14 cellular contexts compared by ENCODE assay signal in genomic region chr1:166905930-166906329, GRCh38. TPM values are rescaled to one million over a fixed set of nuclear protein-coding genes. Genes with fewer than 3 reads are reported as not detected.
A peak's percentile ranks its signal among the peaks of the same experiment; 100 is the strongest.
DNase-seq lines count a peak whose midpoint lies in the region; ATAC-seq, FAIRE-seq and TF ChIP-seq lines count a peak whose summit lies in the region.
"Had no signal": no experiment of that assay in that cellular context is flagged by ENCODE, and none has a peak within 500 bp of the region (broad histone marks: within the 10 kb centered on the region; RNA-seq: fewer than 3 reads in every experiment).

No MANE protein-coding gene starts in this region.

- TF ChIP-seq POLR2A in K562 (conservative IDR thresholded peaks at IDR 0.05): no peak
- no peak for TF ChIP-seq POLR2A in tibial nerve (IDR thresholded peaks at IDR 0.05)

- peak; percentile 80 for DNase-seq in AG09309 (ENCODE audit: low read depth)
- DNase-seq in LHCN-M2 (ENCODE audit: low read depth): peak; percentile 76
- DNase-seq in K562 (ENCODE audit: extremely low read depth in 1 of 4, low spot score in 3 of 4): no peak
- no peak for DNase-seq in natural killer cell
- no peak for DNase-seq in tibial nerve (ENCODE audit: low spot score in 2 of 2)
- DNase-seq in COLO829 (ENCODE audit: low spot score): no peak
- DNase-seq in Kasumi-1 (lab: John Stamatoyannopoulos, UW): no peak
- DNase-seq: CD4-positive, CD25-positive, alpha-beta regulatory T cell; left cardiac atrium; NCI-H2107; posterior cingulate gyrus had no signal

- H3K9me1 ChIP-seq in K562 (ENCODE audit: control insufficient read depth, insufficient read depth, low read length): no peaks in the 10 kb centered on the region

- H3K27me3 Mint-ChIP-seq in natural killer cell (ENCODE audit: low read depth in 2 of 2): peaks cover 0 to 13% of the 10 kb centered on the region in 2 donors

- WGBS in K562 (ENCODE audit: insufficient coverage, low coverage, missing lambda C conversion rate): 15% methylated on average over 3 of the region's 3 CpGs
- 82 to 87% methylated on average over 3 of the region's 3 CpGs for WGBS in tibial nerve, 2 donors

- TF ChIP-seq CTCF in AG09309 (IDR thresholded peaks at IDR 0.05; ENCODE audit: control insufficient read depth, insufficient read depth, low read depth, low read length, missing control alignments): no peak
- TF ChIP-seq CTCF in K562 (IDR thresholded peaks at IDR 0.05 in 2 of 3, conservative IDR thresholded peaks at IDR 0.05 in 1 of 3; ENCODE audit: insufficient read depth in 2 of 3, low read depth in 1 of 3, low read length in 3 of 3): no peak
- no peak for TF ChIP-seq CTCF in natural killer cell (IDR thresholded peaks at IDR 0.05)
- TF ChIP-seq CTCF in tibial nerve (IDR thresholded peaks at IDR 0.05): no peak

- H3K27ac Mint-ChIP-seq in natural killer cell: no peak overlapping the region
- H3K27ac Mint-ChIP-seq: WTC11 had no signal

- no peak overlapping the region for H3K9ac ChIP-seq in K562 (ENCODE audit: insufficient read depth in 1 of 2, low read depth in 2 of 2, low read length in 2 of 2)

- H3K36me3 ChIP-seq in K562 (ENCODE audit: control insufficient read depth, insufficient read depth, low read length) (no peaks in the 10 kb centered on the region), tibial nerve (no peaks in the 10 kb centered on the region)

- TF ChIP-seq EP300 in K562 (IDR thresholded peaks at IDR 0.05; ENCODE audit: low read length) (no peak), tibial nerve (IDR thresholded peaks at IDR 0.05) (no peak)

- intact Hi-C loops in K562 (cut with micrococcal nuclease): no loop called here
- intact Hi-C loops in natural killer cell (cut with micrococcal nuclease): loop anchor here (10.0 kb wide), 1 partner anchor 649 kb away; the partner anchor contains the start of gene CREG1

- FAIRE-seq in K562 (lab: Jason Lieb, UNC): no peak

- no peaks in the 10 kb centered on the region; the same call in 1 of the 2 replicates for H3K9me3 ChIP-seq in K562 (replicated peaks; ENCODE audit: control insufficient read depth, insufficient read depth, low read depth, low read length)
- H3K9me3 ChIP-seq in tibial nerve: no peaks in the 10 kb centered on the region

- in situ Hi-C loops in K562 (cut with MboI): no loop called here

- H3K4me1 Mint-ChIP-seq in natural killer cell: peaks cover 15 to 18% of the 10 kb centered on the region in 2 donors

- H3K27me3 ChIP-seq in K562 (ENCODE audit: control insufficient read depth in 2 of 2, insufficient read depth in 2 of 2, low read length in 2 of 2): no peaks in the 10 kb centered on the region
- H3K27me3 ChIP-seq in tibial nerve: no peaks in the 10 kb centered on the region

- H3K4me3 Mint-ChIP-seq in natural killer cell: peak overlapping the region; percentile 4
- H3K4me3 Mint-ChIP-seq: CD4-positive, CD25-positive, alpha-beta regulatory T cell; WTC11 had no signal

- no peak overlapping the region for H3K27ac ChIP-seq in K562 (ENCODE audit: extremely low read depth, low read depth, low read length)
- H3K27ac ChIP-seq in tibial nerve: no peak overlapping the region
- H3K27ac ChIP-seq: RWPE1 had no signal

- no peak overlapping the region for H3K4me2 ChIP-seq in K562 (ENCODE audit: insufficient read depth, low read length)

- no peaks in the 10 kb centered on the region for H4K20me1 ChIP-seq in K562 (replicated peaks; ENCODE audit: control insufficient read depth, insufficient read depth, low read length)

- H3K9me3 Mint-ChIP-seq in natural killer cell: no peaks in the 10 kb centered on the region

- no peak overlapping the region for H3K4me3 ChIP-seq in AG09309 (ENCODE audit: control insufficient read depth, low read depth, low read length)
- H3K4me3 ChIP-seq in K562: no peak overlapping the region
- no peak overlapping the region for H3K4me3 ChIP-seq in tibial nerve

- POLR2A ChIA-PET in K562 (lab: Yijun Ruan, JAX): interaction anchor here (0.8 to 0.9 kb wide), 2 partner anchors 67 to 90 kb away, joined by 3 to 4 read pairs; partner anchors contain the start of gene POGK

- ATAC-seq in K562: no peak
- no peak for ATAC-seq in natural killer cell
- no peak for ATAC-seq in HG02610 (IDR thresholded peaks at IDR 0.05; ENCODE audit: unreplicated experiment)
- ATAC-seq: WTC11 had no signal

- no peak overlapping the region for H2AFZ ChIP-seq in K562 (ENCODE audit: low read depth, low read length)

- H3K79me2 ChIP-seq in K562 (ENCODE audit: control insufficient read depth, insufficient read depth, low read length): no peaks in the 10 kb centered on the region

- CTCF ChIA-PET in K562 (lab: Yijun Ruan, JAX; ENCODE audit: low intra/inter-chr PET ratio): no interaction called here

- H3K36me3 Mint-ChIP-seq in natural killer cell: no peaks in the 10 kb centered on the region
- H3K36me3 Mint-ChIP-seq: CD4-positive, CD25-positive, alpha-beta regulatory T cell had no signal

- no peak for TF ChIP-seq RAD21 in K562 (CRISPR knock-in tag; conservative IDR thresholded peaks at IDR 0.05 in 1 of 2, IDR thresholded peaks at IDR 0.05 in 1 of 2)

- H3K4me1 ChIP-seq in K562 (replicated peaks in 1 of 2; ENCODE audit: control insufficient read depth in 2 of 2, insufficient read depth in 2 of 2, low read length in 2 of 2) (peaks cover 0 to 13% of the 10 kb centered on the region in 2 experiments; a peak in 2 of 5 replicates), tibial nerve (peaks cover 0 to 5% (median 0%) of the 10 kb centered on the region in 4 donors)

- BruUV-seq in K562 (replicated peaks; lab: Mats Ljungman, UMichigan): no TSS peak

TF ChIP-seq in K562, 482 proteins besides CTCF, POLR2A, EP300 and RAD21:
- no peak for TF ChIP-seq NR2C2 (CRISPR knock-in tag; IDR thresholded peaks at IDR 0.05)
- TF ChIP-seq NR2C2 (tag; IDR thresholded peaks at IDR 0.05): peak; percentile 33; the same call in 1 of the 2 replicates
- TF ChIP-seq GTF3C2 (IDR thresholded peaks at IDR 0.05; ENCODE audit: borderline replicate concordance, extremely low read depth, insufficient read length): no peak

RNA-seq across cellular contexts. Expression of gene TADA1, which starts 29.9 kb away (rescaled TPM):
- total RNA-seq in LHCN-M2 (2014; rRNA removed) (9.8 and 10.1 TPM in 2 replicates), K562 (2014; rRNA removed) (15.9 and 18.8 TPM in 2 replicates), K562 (2014; rRNA removed; fragmentation: Illumina TruSeq; extraction: Trizol) (28.7 and 32.5 TPM in 2 replicates), K562 (2015; rRNA removed; fragmentation: Illumina TruSeq; extraction: Trizol) (27.3 and 27.7 TPM in 2 replicates), K562 (2021) (20.5 and 21.2 TPM in 2 replicates), natural killer cell (10 to 100 TPM; 11.7 to 13.7 (median 12.5) TPM), tibial nerve (10 to 100 TPM; 10.4 to 16.6 (median 13.1) TPM)
- 2.6 TPM for polyA plus RNA-seq in LHCN-M2 (2012)
- 14.9 and 32.5 TPM in 2 replicates for total RNA-seq in K562 (2011; cell fraction: chromatin; rRNA removed; ENCODE audit: low replicate concordance)
- total RNA-seq in K562 (2011; cell fraction: nucleolus; rRNA removed): 8.2 and 11.6 TPM in 2 replicates
- total RNA-seq in K562 (2011; cell fraction: nucleoplasm; rRNA removed): 17.5 and 30.8 TPM in 2 replicates
- polyA plus RNA-seq in K562 (2011; rRNA removed) (42.9 and 43.1 TPM in 2 replicates), K562 (2014; fragmentation: Illumina TruSeq; extraction: Trizol) (28.4 and 35.2 TPM in 2 replicates), K562 (2014; fragmentation: Nextera tagmentation; extraction: Ambion mirVana) (10 to 100 TPM; 62.6 to 76.5 TPM), K562 (2014; rRNA removed) (18.6 and 24.1 TPM in 2 replicates)
- 17.2 and 32.7 TPM in 2 replicates for polyA plus RNA-seq in K562 (2011; cell fraction: cytosol; rRNA removed)
- polyA plus RNA-seq in K562 (2011; cell fraction: nucleus; rRNA removed): 27.0 and 37.4 TPM in 2 replicates
- polyA plus RNA-seq in K562 (2012): 13.6 and 22.2 TPM in 2 replicates
- polyA minus RNA-seq in K562 (2011; rRNA and poly(A)+ RNA removed): 39.7 and 45.5 TPM in 2 replicates
- polyA minus RNA-seq in K562 (2011; cell fraction: cytosol; rRNA and poly(A)+ RNA removed): 15.5 and 15.6 TPM in 2 replicates
- 7.5 and 16.2 TPM in 2 replicates for polyA minus RNA-seq in K562 (2011; cell fraction: nucleus; rRNA and poly(A)+ RNA removed)

Comparison
In these comparisons a context has a peak if more than half of its experiments do, and no peak if none do; other contexts are left out.
1. DNase-seq: peak in AG09309 (single experiment) and LHCN-M2 (single experiment); none in K562 (0 of 4), natural killer cell (single experiment), tibial nerve (0 of 2), COLO829 (single experiment) and Kasumi-1 (0 of 2).